8 cellular contexts compared by ENCODE assay signal in the genomic region with DNA sequence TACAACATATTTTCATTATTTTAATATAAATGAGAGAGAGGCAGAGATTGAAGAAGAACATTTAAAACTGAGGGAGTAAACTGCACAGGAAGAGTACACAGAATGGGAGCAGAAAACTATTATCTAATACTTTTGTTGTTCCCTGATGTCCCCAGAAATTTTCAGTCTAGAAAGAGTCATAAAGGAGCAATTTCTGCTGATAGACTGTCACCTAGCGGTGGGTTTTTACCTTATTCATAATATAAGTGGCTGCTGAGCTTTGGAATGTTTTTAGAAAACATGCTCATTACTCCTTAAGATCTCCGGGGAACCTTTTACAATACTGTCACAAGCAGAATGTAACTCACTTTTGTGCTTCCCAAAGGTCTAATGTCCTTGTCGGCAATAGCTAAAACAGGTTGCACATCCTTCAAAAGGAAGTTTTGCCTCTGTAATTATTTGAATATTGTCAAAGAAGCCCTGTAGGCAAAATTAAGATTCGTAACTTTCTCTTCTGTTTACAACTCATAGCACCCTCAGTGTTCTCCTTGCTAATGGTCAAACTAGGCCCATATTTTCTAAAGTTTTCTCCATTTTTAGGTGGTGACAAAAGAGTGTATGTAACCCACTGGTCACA. TPM values are rescaled to one million over a fixed set of nuclear protein-coding genes. Genes with fewer than 3 reads are reported as not detected.
DNase-seq lines count a peak whose midpoint lies in the region; ATAC-seq and TF ChIP-seq lines count a peak whose summit lies in the region.

No MANE protein-coding gene starts in this region.

- peak; percentile 9 for ATAC-seq in effector memory CD8-positive, alpha-beta T cell (replicated peaks)
- ATAC-seq in HG03469 (IDR thresholded peaks at IDR 0.05; ENCODE audit: unreplicated experiment) (no peak), HG02642 (IDR thresholded peaks at IDR 0.05; ENCODE audit: poor library complexity, unreplicated experiment) (no peak)

- peaks cover 41% of the 10 kb centered on the region for H3K4me1 ChIP-seq in OCI-LY7 (ENCODE audit: insufficient read depth, low read length, poor library complexity, severe bottlenecking)

- H3K4me3 Mint-ChIP-seq in effector memory CD8-positive, alpha-beta T cell, result no peak overlapping the region
- no peak overlapping the region for H3K4me3 Mint-ChIP-seq in neural crest cell
- no peak overlapping the region for H3K4me3 Mint-ChIP-seq in activated CD4-positive, alpha-beta memory T cell treated with anti-CD3 and anti-CD28 coated beads for 36 hours

- POLR2A ChIA-PET in OCI-LY7 (lab: Charles Lee), result interaction anchor here (0.5 to 3.8 kb wide), 8 partner anchors 131 to 355 kb away, joined by 3 to 26 read pairs (median 4); no protein-coding TSS in a partner anchor
- POLR2A ChIA-PET in activated CD4-positive, alpha-beta memory T cell treated with anti-CD3 and anti-CD28 coated beads for 36 hours (lab: Charles Lee), result no interaction called here

- TF ChIP-seq CTCF in OCI-LY7 (conservative IDR thresholded peaks at IDR 0.05; ENCODE audit: low read length) (peak; percentile 99), neural crest cell (conservative IDR thresholded peaks at IDR 0.05) (peak; percentile 88)

- H3K27ac Mint-ChIP-seq in effector memory CD8-positive, alpha-beta T cell, result no peak overlapping the region
- no peak overlapping the region for H3K27ac Mint-ChIP-seq in neural crest cell (ENCODE audit: unreplicated experiment)
- no peak overlapping the region for H3K27ac Mint-ChIP-seq in activated CD4-positive, alpha-beta memory T cell treated with anti-CD3 and anti-CD28 coated beads for 36 hours

- no peaks in the 10 kb centered on the region for H3K79me2 ChIP-seq in OCI-LY7 (ENCODE audit: insufficient read depth, low read depth, low read length)

- peaks cover 6 to 8% of the 10 kb centered on the region in 2 donors for H3K4me1 Mint-ChIP-seq in effector memory CD8-positive, alpha-beta T cell (ENCODE audit: low read depth in 2 of 2)
- H3K4me1 Mint-ChIP-seq in neural crest cell, result peaks cover 32% of the 10 kb centered on the region
- peaks cover 14% of the 10 kb centered on the region for H3K4me1 Mint-ChIP-seq in activated CD4-positive, alpha-beta memory T cell treated with anti-CD3 and anti-CD28 coated beads for 36 hours (ENCODE audit: low read depth)

- peaks cover 8% of the 10 kb centered on the region for H3K36me3 Mint-ChIP-seq in effector memory CD8-positive, alpha-beta T cell (ENCODE audit: insufficient read depth)
- H3K36me3 Mint-ChIP-seq in neural crest cell (ENCODE audit: low read depth), result no peaks in the 10 kb centered on the region
- H3K36me3 Mint-ChIP-seq in activated CD4-positive, alpha-beta memory T cell treated with anti-CD3 and anti-CD28 coated beads for 36 hours, result no peaks in the 10 kb centered on the region

- peaks cover 0 to 7% of the 10 kb centered on the region in 2 donors for H3K27me3 Mint-ChIP-seq in effector memory CD8-positive, alpha-beta T cell
- peaks cover 19% of the 10 kb centered on the region for H3K27me3 Mint-ChIP-seq in neural crest cell (ENCODE audit: low read depth)
- no peaks in the 10 kb centered on the region for H3K27me3 Mint-ChIP-seq in activated CD4-positive, alpha-beta memory T cell treated with anti-CD3 and anti-CD28 coated beads for 36 hours

- H3K4me2 ChIP-seq in OCI-LY7 (ENCODE audit: low read length), result no peak overlapping the region

- no peak overlapping the region for H3K27ac ChIP-seq in OCI-LY7 (ENCODE audit: low read depth, low read length, poor library complexity, severe bottlenecking)

- no TSS peak for BruUV-seq in OCI-LY7 (replicated peaks; lab: Mats Ljungman, UMichigan)

- H3K9me3 Mint-ChIP-seq in effector memory CD8-positive, alpha-beta T cell, result no peaks in the 10 kb centered on the region
- no peaks in the 10 kb centered on the region for H3K9me3 Mint-ChIP-seq in neural crest cell
- H3K9me3 Mint-ChIP-seq in activated CD4-positive, alpha-beta memory T cell treated with anti-CD3 and anti-CD28 coated beads for 36 hours, result no peaks in the 10 kb centered on the region

- no peaks in the 10 kb centered on the region for H3K9me2 ChIP-seq in OCI-LY7 (ENCODE audit: insufficient read depth, low read length)

- DNase-seq in DMS153 (lab: John Stamatoyannopoulos, UW), result peak; percentile 30
- DNase-seq in HT-29 (ENCODE audit: low spot score), result peak; percentile 75
- DNase-seq in OCI-LY7 (ENCODE audit: low spot score), result peak; percentile 81
- DNase-seq in effector memory CD8-positive, alpha-beta T cell, result peak; percentile 15 to 27 (median 19)
- no peak for DNase-seq in neural crest cell (ENCODE audit: low read depth, low spot score)
- no peak for DNase-seq in activated CD4-positive, alpha-beta memory T cell treated with anti-CD3 and anti-CD28 coated beads for 36 hours

- H3K9me3 ChIP-seq in OCI-LY7 (ENCODE audit: low read length), result no peaks in the 10 kb centered on the region

- no peaks in the 10 kb centered on the region for H4K20me1 ChIP-seq in OCI-LY7 (ENCODE audit: insufficient read depth, low read length)

- peak overlapping the region; percentile 51; the same call in 1 of the 2 replicates for H2AFZ ChIP-seq in OCI-LY7 (ENCODE audit: low read length)

- intact Hi-C loops in OCI-LY7 (cut with micrococcal nuclease; ENCODE audit: unreplicated experiment), result loop anchor here (1.0 to 10.0 kb wide), 4 partner anchors 189 to 697 kb away; no protein-coding TSS in a partner anchor
- intact Hi-C loops in activated CD4-positive, alpha-beta memory T cell treated with anti-CD3 and anti-CD28 coated beads for 36 hours (cut with micrococcal nuclease), result loop anchor here (1.0 to 5.0 kb wide), 6 partner anchors 67 to 712 kb away; no protein-coding TSS in a partner anchor

- no peak overlapping the region for H3K4me3 ChIP-seq in OCI-LY7 (ENCODE audit: low read depth, low read length, poor library complexity, severe bottlenecking)

- H3K36me3 ChIP-seq in OCI-LY7 (ENCODE audit: insufficient read depth, low read length), result no peaks in the 10 kb centered on the region

- CTCF ChIA-PET in OCI-LY7 (lab: Charles Lee; ENCODE audit: unreplicated experiment), result interaction anchor here (1.2 to 8.1 kb wide), 3 partner anchors 180 to 195 kb away, joined by 3 to 189 read pairs (median 26); a partner anchor contains a TSS
- CTCF ChIA-PET in activated CD4-positive, alpha-beta memory T cell treated with anti-CD3 and anti-CD28 coated beads for 36 hours (lab: Charles Lee), result interaction anchor here (0.6 to 15.9 kb wide), 18 partner anchors 12 to 699 kb away, joined by 3 to 1086 read pairs (median 3); a partner anchor contains a TSS

RNA-seq across cellular contexts. Expression of a gene that starts 4.9 kb away (rescaled TPM):
- total RNA-seq in HT-29 (2014; rRNA removed; shearing (Covaris generic)), result 0.86 and 3.0 TPM in 2 replicates
- total RNA-seq in OCI-LY7 (2014; rRNA removed; shearing (Covaris generic)), result 2.2 and 4.1 TPM in 2 replicates
- total RNA-seq in OCI-LY7 (2022), result 6.3 and 7.0 TPM in 2 replicates
- 9.1 and 12.7 TPM in 2 replicates for total RNA-seq in neural crest cell
- 1 to 10 TPM; 3.8 to 7.8 TPM for total RNA-seq in activated CD4-positive, alpha-beta memory T cell treated with anti-CD3 and anti-CD28 coated beads for 36 hours

RNA-seq across cellular contexts. Expression of a gene that starts 54.5 kb away (rescaled TPM):
- total RNA-seq in HT-29 (2014; rRNA removed; shearing (Covaris generic)), result 115 and 131 TPM in 2 replicates
- 217 and 276 TPM in 2 replicates for total RNA-seq in OCI-LY7 (2014; rRNA removed; shearing (Covaris generic))
- total RNA-seq in OCI-LY7 (2022), result 251 and 271 TPM in 2 replicates
- 404 and 426 TPM in 2 replicates for total RNA-seq in neural crest cell
- 100 to 1,000 TPM; 212 to 215 TPM for total RNA-seq in activated CD4-positive, alpha-beta memory T cell treated with anti-CD3 and anti-CD28 coated beads for 36 hours

Comparison
In these comparisons a context has a peak if more than half of its experiments do, and no peak if none do; other contexts are left out.
1. DNase-seq: peak in DMS153 (single experiment), HT-29 (single experiment), OCI-LY7 (single experiment) and effector memory CD8-positive, alpha-beta T cell (3 of 3); none in neural crest cell (single experiment) and activated CD4-positive, alpha-beta memory T cell treated with anti-CD3 and anti-CD28 coated beads for 36 hours (single experiment).